24 cellular contexts compared by ENCODE assay signal in the genomic region with DNA sequence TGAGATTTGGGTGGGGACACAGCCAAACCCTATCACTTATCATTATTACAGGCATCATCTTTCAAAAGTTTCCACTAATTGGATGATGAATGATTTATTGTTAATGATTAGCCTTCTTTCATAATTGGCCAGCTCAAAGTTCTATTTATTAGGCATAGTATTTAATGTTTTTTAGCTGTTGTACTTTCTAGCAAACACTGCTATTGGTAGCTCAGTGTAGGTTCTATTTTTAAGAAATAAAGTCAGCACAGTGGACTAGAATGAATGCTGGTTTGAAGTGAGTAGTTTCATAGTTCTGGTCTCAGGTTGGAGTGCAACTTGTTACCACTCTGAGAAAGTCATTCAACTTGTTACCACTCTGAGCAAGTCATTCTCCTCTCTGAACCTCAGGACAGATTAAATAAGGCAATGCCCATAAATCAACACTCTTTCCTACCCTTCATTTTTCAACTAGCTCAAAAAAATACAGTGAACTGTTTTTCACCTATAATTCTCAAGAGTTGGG.
"Had no signal": no experiment of that assay in that cellular context is flagged by ENCODE, and none has a peak within 500 bp of the region (broad histone marks: within the 10 kb centered on the region; RNA-seq: fewer than 3 reads in every experiment).

No MANE protein-coding gene starts in this region.

- H3K27me3 ChIP-seq: brain microvascular endothelial cell, cardiac muscle cell, SJSA1 had no signal

- DNase-seq: activated CD4-positive, alpha-beta T cell treated with anti-CD3 and anti-CD28 coated beads for 4 hours; activated CD8-positive, alpha-beta memory T cell treated with anti-CD3 and anti-CD28 coated beads, Interleukin-2, amount 50 U/mL, for 4 hours; activated gamma-delta T cell treated with Interleukin-2 at 50 U/mL for 16 hours; activated naive CD4-positive, alpha-beta T cell treated with anti-CD3 and anti-CD28 coated beads, Interleukin-2, amount 10 ng/mL, durations not matched to agents 7 days and 5 days; activated naive CD8-positive, alpha-beta T cell treated with anti-CD3 and anti-CD28 coated beads for 36 hours; activated T-cell treated with anti-CD3 and anti-CD28 coated beads, Interleukin-2, amount 50 U/mL, for 72 hours; brain microvascular endothelial cell; Kasumi-1; NCI-H1092; NCI-H2029; NCI-H2107; NCI-H2171 treated with DMSO at 0.1 percent for 48 hours; NCI-H226; NCI-H526; NCI-H774; PC-3; T-helper 17 cell; T-helper 9 cell; WERI-Rb-1 had no signal

- H3K4me3 ChIP-seq: cardiac muscle cell, SJSA1 had no signal

- H3K36me3 ChIP-seq: brain microvascular endothelial cell, cardiac muscle cell, SJSA1, WERI-Rb-1 had no signal

- H3K4me1 ChIP-seq: SJSA1 had no signal

- H3K27ac ChIP-seq: brain microvascular endothelial cell, cardiac muscle cell, SJSA1, WERI-Rb-1 had no signal

- FAIRE-seq: RCC 7860 had no signal

- H3K9me3 ChIP-seq: SJSA1 had no signal

- ATAC-seq: activated CD4-positive, CD25-positive, alpha-beta regulatory T cell treated with anti-CD3 and anti-CD28 coated beads, Interleukin-2, amount 50 U/mL, for 24 hours; activated CD8-positive, alpha-beta T cell treated with anti-CD3 and anti-CD28 coated beads for 36 hours; activated T-cell treated with anti-CD3 and anti-CD28 coated beads, Interleukin-2, amount 50 U/mL, for 72 hours; PC-3; T-helper 17 cell had no signal
